ENCODE assay signal across 12 cellular contexts in genomic region chr3:102053375-102053989, GRCh38.
DNase-seq lines count a peak whose midpoint lies in the region; ATAC-seq, FAIRE-seq and TF ChIP-seq lines count a peak whose summit lies in the region.
"Had no signal": no experiment of that assay in that cellular context is flagged by ENCODE, and none has a peak within 500 bp of the region (broad histone marks: within the 10 kb centered on the region; RNA-seq: fewer than 3 reads in every experiment).

No MANE protein-coding gene starts in this region.

- no peaks in the 10 kb centered on the region for H3K9me3 ChIP-seq in breast epithelium
- H3K9me3 ChIP-seq: adrenal gland had no signal

- H3K4me3 ChIP-seq in breast epithelium (no peak overlapping the region), epithelial cell of esophagus (ENCODE audit: low read length) (no peak overlapping the region)
- H3K4me3 ChIP-seq: adrenal gland had no signal

- POLR2A ChIA-PET in MCF 10A (lab: Yijun Ruan, JAX), result interaction anchor here (0.6 to 0.8 kb wide), 2 partner anchors 95 to 204 kb away, joined by 3 to 5 read pairs; partner anchors contain the start of gene NFKBIZ

- H3K9me3 Mint-ChIP-seq in MCF 10A (ENCODE audit: unreplicated experiment), result no peaks in the 10 kb centered on the region

- TF ChIP-seq CTCF in MCF 10A (IDR thresholded peaks at IDR 0.05; ENCODE audit: unreplicated experiment), result no peak
- TF ChIP-seq CTCF in breast epithelium (IDR thresholded peaks at IDR 0.05), result no peak
- no peak for TF ChIP-seq CTCF in epithelial cell of esophagus (IDR thresholded peaks at IDR 0.05; ENCODE audit: insufficient read depth, low read depth, low read length, missing control alignments)

- DNase-seq in MCF 10A (ENCODE audit: unreplicated experiment) (peak; percentile 91), breast epithelium (ENCODE audit: low spot score in 2 of 2) (no peak), HS-5 (ENCODE audit: low read depth) (peak; percentile 61), epithelial cell of esophagus (ENCODE audit: low read depth) (peak; percentile 95), urothelium cell line (ENCODE audit: low spot score) (peak; percentile 35), NCI-H187 treated with DMSO at 0.1 percent for 48 hours (lab: John Stamatoyannopoulos, UW) (no peak), DMS114 treated with DMSO at 0.1 percent for 48 hours (lab: John Stamatoyannopoulos, UW; ENCODE audit: unreplicated experiment) (no peak)
- DNase-seq: hippocampal formation, NCI-H2029 had no signal

- BruUV-seq in MCF 10A (replicated peaks; lab: Mats Ljungman, UMichigan), result no TSS peak

- intact Hi-C loops in MCF 10A (cut with micrococcal nuclease) (no loop called here), breast epithelium (cut with DNase I; ENCODE audit: low total_unique reads) (no loop called here)

- no peaks in the 10 kb centered on the region for H3K4me1 Mint-ChIP-seq in MCF 10A (ENCODE audit: insufficient read depth, unreplicated experiment)

- no peak overlapping the region for H3K27ac Mint-ChIP-seq in MCF 10A (ENCODE audit: low read depth, unreplicated experiment)
- H3K27ac Mint-ChIP-seq: CD14-positive monocyte had no signal

- H3K27me3 ChIP-seq in breast epithelium, result no peaks in the 10 kb centered on the region
- H3K27me3 ChIP-seq: adrenal gland had no signal

- no peak for ATAC-seq in GM21737 (IDR thresholded peaks at IDR 0.05; ENCODE audit: unreplicated experiment)

- no peaks in the 10 kb centered on the region for H3K4me1 ChIP-seq in breast epithelium
- H3K4me1 ChIP-seq: adrenal gland had no signal

- no peaks in the 10 kb centered on the region for H3K36me3 ChIP-seq in breast epithelium
- H3K36me3 ChIP-seq: adrenal gland had no signal

- H3K4me3 Mint-ChIP-seq in MCF 10A (ENCODE audit: unreplicated experiment), result no peak overlapping the region
- H3K4me3 Mint-ChIP-seq: CD14-positive monocyte had no signal

- no peaks in the 10 kb centered on the region for H3K27me3 Mint-ChIP-seq in MCF 10A (ENCODE audit: insufficient read depth, unreplicated experiment)

- no peak overlapping the region for H3K27ac ChIP-seq in breast epithelium
- H3K27ac ChIP-seq: adrenal gland had no signal

- FAIRE-seq in urothelium cell line (lab: Jason Lieb, UNC), result no peak

- TF ChIP-seq POLR2A in breast epithelium (IDR thresholded peaks at IDR 0.05), result no peak

- CTCF ChIA-PET in MCF 10A (lab: Yijun Ruan, JAX), result no interaction called here

- no peaks in the 10 kb centered on the region for H3K36me3 Mint-ChIP-seq in MCF 10A (ENCODE audit: insufficient read depth, unreplicated experiment)

Comparison
In these comparisons a context has a peak if more than half of its experiments do, and no peak if none do; other contexts are left out.
1. DNase-seq: peak in MCF 10A (single experiment), HS-5 (single experiment), epithelial cell of esophagus (single experiment) and urothelium cell line (single experiment); none in breast epithelium (0 of 2), NCI-H187 treated with DMSO at 0.1 percent for 48 hours (single experiment) and DMS114 treated with DMSO at 0.1 percent for 48 hours (single experiment).